ENCODE assay signal across 23 cellular contexts in genomic region chr2:173996766-173997165, GRCh38. TPM values are rescaled to one million over a fixed set of nuclear protein-coding genes. Genes with fewer than 3 reads are reported as not detected.
DNase-seq lines count a peak whose midpoint lies in the region; ATAC-seq and TF ChIP-seq lines count a peak whose summit lies in the region.
"Had no signal": no experiment of that assay in that cellular context is flagged by ENCODE, and none has a peak within 500 bp of the region (broad histone marks: within the 10 kb centered on the region; RNA-seq: fewer than 3 reads in every experiment).

No MANE protein-coding gene starts in this region.

- WGBS in thyroid gland, 2 donors: 73 to 81% methylated on average over 2 of the region's 2 CpGs

- no peaks in the 10 kb centered on the region for H3K36me3 Mint-ChIP-seq in T-helper 2 cell treated with Interferon-gamma antibody and Interleukin-4, amounts not matched to agents 5 μg/mL and 100 μg/mL, for 36 hours (ENCODE audit: low read depth)
- no peaks in the 10 kb centered on the region for H3K36me3 Mint-ChIP-seq in activated B cell treated with CpG ODN at 0.5 μM for 24 hours (ENCODE audit: low read depth)
- H3K36me3 Mint-ChIP-seq: activated CD8-positive, alpha-beta memory T cell treated with anti-CD3 and anti-CD28 coated beads, Interleukin-2, amount 10 ng/mL, durations not matched to agents 7 days and 5 days; naive thymus-derived CD4-positive, alpha-beta T cell had no signal

- no peak overlapping the region for H3K27ac Mint-ChIP-seq in T-helper 2 cell treated with Interferon-gamma antibody and Interleukin-4, amounts not matched to agents 5 μg/mL and 100 μg/mL, for 36 hours
- H3K27ac Mint-ChIP-seq in activated B cell treated with CpG ODN at 0.5 μM for 24 hours: peak overlapping the region; percentile 72
- H3K27ac Mint-ChIP-seq: activated CD4-positive, alpha-beta T cell treated with anti-CD3 and anti-CD28 coated beads, Interleukin-2, amount 10 ng/mL, durations not matched to agents 24 days and 14 days; activated CD8-positive, alpha-beta memory T cell treated with anti-CD3 and anti-CD28 coated beads, Interleukin-2, amount 10 ng/mL, durations not matched to agents 7 days and 5 days; HFFc6 had no signal

- peak overlapping the region; percentile 1 for H3K4me3 Mint-ChIP-seq in T-helper 2 cell treated with Interferon-gamma antibody and Interleukin-4, amounts not matched to agents 5 μg/mL and 100 μg/mL, for 36 hours
- H3K4me3 Mint-ChIP-seq in activated B cell treated with CpG ODN at 0.5 μM for 24 hours: no peak overlapping the region
- H3K4me3 Mint-ChIP-seq: activated CD4-positive, alpha-beta T cell treated with anti-CD3 and anti-CD28 coated beads, Interleukin-2, amount 10 ng/mL, durations not matched to agents 24 days and 14 days; activated CD8-positive, alpha-beta memory T cell treated with anti-CD3 and anti-CD28 coated beads, Interleukin-2, amount 10 ng/mL, durations not matched to agents 7 days and 5 days; HFFc6; naive thymus-derived CD4-positive, alpha-beta T cell had no signal

- no peak for DNase-seq in T-helper 2 cell treated with Interferon-gamma antibody and Interleukin-4, amounts not matched to agents 5 μg/mL and 100 μg/mL, for 36 hours (ENCODE audit: low spot score)
- DNase-seq in T-helper 2 cell (no peak), activated B cell treated with CpG ODN at 0.5 μM for 24 hours (no peak), thyroid gland (no peak), H7 (no peak)
- DNase-seq: 8988T; activated CD4-positive, alpha-beta T cell treated with anti-CD3 and anti-CD28 coated beads, Interleukin-2, amount 10 ng/mL, durations not matched to agents 24 days and 14 days; activated CD8-positive, alpha-beta memory T cell treated with anti-CD3 and anti-CD28 coated beads, Interleukin-2, amount 10 ng/mL, durations not matched to agents 7 days and 5 days; activated naive CD4-positive, alpha-beta T cell treated with anti-CD3 and anti-CD28 coated beads, Interleukin-2, amount 50 U/mL, for 16 hours; central memory CD4-positive, alpha-beta T cell; HFFc6; islet precursor cell; NCI-H2081; NCI-H345; NCI-H82; PC-3; SHP77 had no signal

- H3K27me3 Mint-ChIP-seq in T-helper 2 cell treated with Interferon-gamma antibody and Interleukin-4, amounts not matched to agents 5 μg/mL and 100 μg/mL, for 36 hours (ENCODE audit: low read depth): peaks cover 5% of the 10 kb centered on the region
- H3K27me3 Mint-ChIP-seq in activated B cell treated with CpG ODN at 0.5 μM for 24 hours: no peaks in the 10 kb centered on the region

- CTCF ChIA-PET in activated B cell treated with CpG ODN at 0.5 μM for 24 hours (lab: Charles Lee): interaction anchor here (1.1 kb wide), 1 partner anchor 252 kb away, joined by 3 read pairs; the partner anchor contains the start of gene OLA1

- intact Hi-C loops in activated B cell treated with CpG ODN at 0.5 μM for 24 hours (cut with micrococcal nuclease): loop anchor here (1.0 kb wide), 2 partner anchors 31 to 43 kb away; partner anchors contain the start of gene SP3
- intact Hi-C loops in thyroid gland (cut with DNase I): no loop called here

- no peak for ATAC-seq in activated B cell treated with CpG ODN at 0.5 μM for 24 hours (ENCODE audit: low read depth)
- no peak for ATAC-seq in GM18873 (IDR thresholded peaks at IDR 0.05; ENCODE audit: low FRiP score, unreplicated experiment)
- ATAC-seq in HG03521 (IDR thresholded peaks at IDR 0.05; ENCODE audit: unreplicated experiment): no peak
- ATAC-seq: activated CD8-positive, alpha-beta memory T cell treated with anti-CD3 and anti-CD28 coated beads, Interleukin-2, amount 10 ng/mL, durations not matched to agents 7 days and 5 days; PC-3 had no signal

- peaks cover 10% of the 10 kb centered on the region for H3K4me1 Mint-ChIP-seq in T-helper 2 cell treated with Interferon-gamma antibody and Interleukin-4, amounts not matched to agents 5 μg/mL and 100 μg/mL, for 36 hours (ENCODE audit: low read depth)
- H3K4me1 Mint-ChIP-seq in activated B cell treated with CpG ODN at 0.5 μM for 24 hours: peaks cover 38% of the 10 kb centered on the region
- H3K4me1 Mint-ChIP-seq: activated CD8-positive, alpha-beta memory T cell treated with anti-CD3 and anti-CD28 coated beads, Interleukin-2, amount 10 ng/mL, durations not matched to agents 7 days and 5 days had no signal

- POLR2A ChIA-PET in activated B cell treated with CpG ODN at 0.5 μM for 24 hours (lab: Charles Lee): interaction anchor here (0.5 to 3.8 kb wide), 5 partner anchors 10 to 35 kb away, joined by 3 to 28 read pairs (median 3); partner anchors contain the start of gene SP3

- H3K4me3 ChIP-seq in muscle layer of colon (ENCODE audit: low read depth in 1 of 2, low read length in 2 of 2) (no peak overlapping the region), thyroid gland (replicated peaks in 1 of 3) (no peak overlapping the region), H7 (ENCODE audit: insufficient read depth, low read depth, low read length) (no peak overlapping the region)
- H3K4me3 ChIP-seq: dorsolateral prefrontal cortex, lung had no signal

- no peak overlapping the region for H3K9ac ChIP-seq in muscle layer of colon (ENCODE audit: low read length)

- no peak for TF ChIP-seq POLR2A in thyroid gland (IDR thresholded peaks at IDR 0.05)

- no peaks in the 10 kb centered on the region for H3K9me3 Mint-ChIP-seq in T-helper 2 cell treated with Interferon-gamma antibody and Interleukin-4, amounts not matched to agents 5 μg/mL and 100 μg/mL, for 36 hours
- no peaks in the 10 kb centered on the region for H3K9me3 Mint-ChIP-seq in activated B cell treated with CpG ODN at 0.5 μM for 24 hours
- H3K9me3 Mint-ChIP-seq: activated CD4-positive, alpha-beta T cell treated with anti-CD3 and anti-CD28 coated beads, Interleukin-2, amount 10 ng/mL, durations not matched to agents 24 days and 14 days; HFFc6 had no signal

- TF ChIP-seq CTCF in activated B cell treated with CpG ODN at 0.5 μM for 24 hours (IDR thresholded peaks at IDR 0.05): no peak
- TF ChIP-seq CTCF in thyroid gland (IDR thresholded peaks at IDR 0.05): no peak

- H3K27me3 ChIP-seq in muscle layer of colon (ENCODE audit: control insufficient read depth in 1 of 2, insufficient read depth in 2 of 2, low read length in 2 of 2) (no peaks in the 10 kb centered on the region), thyroid gland (no peaks in the 10 kb centered on the region), H7 (ENCODE audit: control insufficient read depth, insufficient read depth, low read length) (no peaks in the 10 kb centered on the region)

- H3K4me1 ChIP-seq in muscle layer of colon (ENCODE audit: insufficient read depth, low read length): peaks cover 39% of the 10 kb centered on the region
- H3K4me1 ChIP-seq in thyroid gland: peaks cover 31% of the 10 kb centered on the region in 2 donors

- H3K9me3 ChIP-seq in muscle layer of colon (ENCODE audit: low read length): no peaks in the 10 kb centered on the region
- H3K9me3 ChIP-seq in thyroid gland: no peaks in the 10 kb centered on the region

- H3K36me3 ChIP-seq in muscle layer of colon (ENCODE audit: insufficient read depth, low read length): no peaks in the 10 kb centered on the region
- no peaks in the 10 kb centered on the region for H3K36me3 ChIP-seq in thyroid gland
- no peaks in the 10 kb centered on the region for H3K36me3 ChIP-seq in H7 (replicated peaks; ENCODE audit: control insufficient read depth, insufficient read depth, low read length)

- H3K27ac ChIP-seq in muscle layer of colon (ENCODE audit: low read depth, low read length): peak overlapping the region; percentile 21
- H3K27ac ChIP-seq in thyroid gland: peak overlapping the region; percentile 62 to 77 (median 76)

RNA-seq across cellular contexts. Expression of gene SP3, which starts 31.6 kb away (rescaled TPM):
- 124 and 139 TPM in 2 replicates for total RNA-seq in activated B cell treated with CpG ODN at 0.5 μM for 24 hours
- total RNA-seq in thyroid gland: 100 to 1,000 TPM; 152 to 237 (median 186) TPM
- total RNA-seq in H7 (2014; rRNA removed; shearing (Covaris generic)): 107 and 129 TPM in 2 replicates
